ENCODE assay signal across 27 cellular contexts in the genomic region with DNA sequence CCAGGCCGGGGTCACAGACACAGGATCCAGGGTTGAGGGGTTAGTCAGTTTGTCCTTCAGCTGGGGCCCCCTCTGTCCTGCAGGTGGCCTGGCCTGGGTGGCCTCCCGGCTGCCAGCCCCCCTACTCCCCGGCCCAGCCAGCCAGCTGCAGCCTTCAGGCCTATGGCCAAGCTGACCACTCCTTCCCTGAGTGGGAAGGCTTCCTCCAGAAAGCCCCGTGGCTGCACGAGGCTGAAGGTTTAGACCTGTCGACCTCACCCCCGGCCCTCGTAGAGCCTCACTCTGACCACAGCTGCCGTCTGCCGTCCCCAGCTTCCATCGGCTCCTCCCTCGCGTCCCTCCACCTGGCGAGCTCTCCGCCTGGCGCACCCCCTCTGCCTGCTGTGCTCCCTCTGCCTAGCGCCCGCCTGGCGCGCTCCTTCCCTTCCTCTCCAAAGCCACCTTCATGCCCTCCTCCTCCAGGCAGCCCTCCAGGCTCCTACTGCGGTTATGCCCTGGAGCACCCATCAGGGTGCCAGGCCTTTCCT. TPM values are rescaled to one million over a fixed set of nuclear protein-coding genes. Genes with fewer than 3 reads are reported as not detected.
DNase-seq lines count a peak whose midpoint lies in the region; ATAC-seq and TF ChIP-seq lines count a peak whose summit lies in the region.
"Had no signal": no experiment of that assay in that cellular context is flagged by ENCODE, and none has a peak within 500 bp of the region (broad histone marks: within the 10 kb centered on the region; RNA-seq: fewer than 3 reads in every experiment).

No MANE protein-coding gene starts in this region.

- H3K9me3 ChIP-seq in BE2C, result no peaks in the 10 kb centered on the region
- H3K9me3 ChIP-seq in RWPE2 (ENCODE audit: severe bottlenecking), result no peaks in the 10 kb centered on the region
- peaks cover 6% of the 10 kb centered on the region for H3K9me3 ChIP-seq in left ventricle myocardium inferior (replicated peaks)
- no peaks in the 10 kb centered on the region for H3K9me3 ChIP-seq in osteoblast (ENCODE audit: low read depth, low read length)
- H3K9me3 ChIP-seq: esophagus muscularis mucosa, pancreas, sigmoid colon, uterus had no signal

- H2AFZ ChIP-seq in osteoblast (ENCODE audit: low read length), result no peak overlapping the region

- H3K4me3 ChIP-seq in BE2C (ENCODE audit: low read depth, low read length) (no peak overlapping the region), RWPE2 (ENCODE audit: severe bottlenecking) (no peak overlapping the region), left ventricle myocardium inferior (peak overlapping the region; percentile 50), osteoblast (ENCODE audit: insufficient read depth, low read length) (no peak overlapping the region)
- H3K4me3 ChIP-seq: esophagus muscularis mucosa, pancreas, sigmoid colon, uterus had no signal

- H4K20me1 ChIP-seq in osteoblast (ENCODE audit: insufficient read depth, low read length), result no peaks in the 10 kb centered on the region

- no peak overlapping the region for H3K4me2 ChIP-seq in osteoblast (ENCODE audit: insufficient read depth, low read length)

- DNase-seq in BE2C (peak; percentile 7), RWPE2 (ENCODE audit: low spot score) (peak; percentile 67), left ventricle myocardium inferior (peak; percentile 13), osteoblast (ENCODE audit: insufficient read length, low spot score, missing footprints) (peak; percentile 74), cortex of kidney (lab: John Stamatoyannopoulos, UW) (no peak), D341Med (ENCODE audit: low spot score) (no peak)
- DNase-seq: activated CD4-positive, alpha-beta T cell treated with anti-CD3 and anti-CD28 coated beads for 4 hours; activated CD8-positive, alpha-beta memory T cell treated with anti-CD3 and anti-CD28 coated beads, Interleukin-2, amount 10 ng/mL, durations not matched to agents 7 days and 5 days; activated naive CD8-positive, alpha-beta T cell treated with anti-CD3 and anti-CD28 coated beads, Interleukin-2, amount 10 ng/mL, durations not matched to agents 7 days and 5 days; CD4-positive, alpha-beta memory T cell; DMS53; effector memory CD4-positive, alpha-beta T cell; GF-D8; islet precursor cell; mesenchymal stem cell; naive B cell; NCI-H2029; NCI-H226; NCI-H748 treated with DMSO at 0.1 percent for 48 hours; sigmoid colon; stimulated activated CD8-positive, alpha-beta memory T cell treated with anti-CD3 and anti-CD28 coated beads, Interleukin-4, amount 100 ng/mL, for 48 hours; uterus had no signal

- no peaks in the 10 kb centered on the region for H3K27me3 ChIP-seq in BE2C
- H3K27me3 ChIP-seq in RWPE2 (ENCODE audit: insufficient read depth, poor library complexity, severe bottlenecking), result no peaks in the 10 kb centered on the region
- H3K27me3 ChIP-seq in left ventricle myocardium inferior (ENCODE audit: low read depth), result peaks cover 51% of the 10 kb centered on the region
- H3K27me3 ChIP-seq in osteoblast (ENCODE audit: insufficient read depth, low read length), result no peaks in the 10 kb centered on the region
- H3K27me3 ChIP-seq: pancreas, uterus had no signal

- H3K27ac ChIP-seq in RWPE2 (ENCODE audit: poor library complexity, severe bottlenecking) (no peak overlapping the region), left ventricle myocardium inferior (replicated peaks) (peak overlapping the region; percentile 38), osteoblast (ENCODE audit: low read depth, low read length) (no peak overlapping the region)
- H3K27ac ChIP-seq: esophagus muscularis mucosa, pancreas, sigmoid colon, uterus had no signal

- TF ChIP-seq CTCF in BE2C (IDR thresholded peaks at IDR 0.05; ENCODE audit: low read depth, low read length), result no peak
- TF ChIP-seq CTCF in RWPE2 (IDR thresholded peaks at IDR 0.05; ENCODE audit: poor library complexity, severe bottlenecking), result no peak
- TF ChIP-seq CTCF in left ventricle myocardium inferior (IDR thresholded peaks at IDR 0.05; ENCODE audit: borderline replicate concordance), result no peak
- TF ChIP-seq CTCF in osteoblast (IDR thresholded peaks at IDR 0.05; ENCODE audit: extremely low read depth, low read depth, low read length), result no peak

- H3K4me1 ChIP-seq in BE2C (no peaks in the 10 kb centered on the region; the same call in 1 of the 2 replicates), RWPE2 (ENCODE audit: insufficient read depth, poor library complexity, severe bottlenecking) (no peaks in the 10 kb centered on the region), left ventricle myocardium inferior (peaks cover 17% of the 10 kb centered on the region), osteoblast (ENCODE audit: insufficient read depth, low read length) (no peaks in the 10 kb centered on the region)
- H3K4me1 ChIP-seq: pancreas, sigmoid colon, uterus had no signal

- H3K79me2 ChIP-seq in osteoblast (ENCODE audit: insufficient read depth, low read length), result no peaks in the 10 kb centered on the region

- intact Hi-C loops in left ventricle myocardium inferior (cut with micrococcal nuclease), result no loop called here

- H3K36me3 ChIP-seq in BE2C (no peaks in the 10 kb centered on the region), RWPE2 (ENCODE audit: low read depth) (no peaks in the 10 kb centered on the region), left ventricle myocardium inferior (no peaks in the 10 kb centered on the region), osteoblast (ENCODE audit: insufficient read depth, low read length) (no peaks in the 10 kb centered on the region)
- H3K36me3 ChIP-seq: esophagus muscularis mucosa, pancreas, sigmoid colon, uterus had no signal

- ATAC-seq in RWPE2 (ENCODE audit: low read depth) (no peak), GM21423 (IDR thresholded peaks at IDR 0.05; ENCODE audit: unreplicated experiment) (no peak), GM21619 (IDR thresholded peaks at IDR 0.05; ENCODE audit: unreplicated experiment) (no peak)
- ATAC-seq: activated CD8-positive, alpha-beta memory T cell treated with anti-CD3 and anti-CD28 coated beads, Interleukin-2, amount 10 ng/mL, durations not matched to agents 7 days and 5 days; pancreas had no signal

RNA-seq across cellular contexts. Expression of a gene that starts 9.6 kb away (rescaled TPM):
- polyA plus RNA-seq in BE2C (2012; ENCODE audit: insufficient read depth, insufficient read length, low read depth), result not detected
- total RNA-seq in left ventricle myocardium inferior (not detected), osteoblast (not detected in 2 replicates)
- total RNA-seq: activated CD8-positive, alpha-beta memory T cell treated with anti-CD3 and anti-CD28 coated beads, Interleukin-2, amount 10 ng/mL, durations not matched to agents 7 days and 5 days; activated naive CD8-positive, alpha-beta T cell treated with anti-CD3 and anti-CD28 coated beads, Interleukin-2, amount 10 ng/mL, durations not matched to agents 7 days and 5 days; CD4-positive, alpha-beta memory T cell; frontal cortex; sigmoid colon had no signal

RNA-seq across cellular contexts. Expression of a gene that starts 23.1 kb away (rescaled TPM):
- not detected for polyA plus RNA-seq in BE2C (2012; ENCODE audit: insufficient read depth, insufficient read length, low read depth)
- total RNA-seq in left ventricle myocardium inferior (not detected), osteoblast (0.29 TPM in 1 of 2 replicates, not detected in the other)
- total RNA-seq: frontal cortex had no signal

RNA-seq across cellular contexts. Expression of a gene that starts 30.7 kb away (rescaled TPM):
- polyA plus RNA-seq in BE2C (2012; ENCODE audit: insufficient read depth, insufficient read length, low read depth), result 0.96 TPM
- 2.2 TPM for total RNA-seq in left ventricle myocardium inferior
- under 0.01 TPM in 1 of 2 replicates, not detected in the other for total RNA-seq in osteoblast
- total RNA-seq: frontal cortex had no signal

RNA-seq across cellular contexts. Expression of a gene that starts 48.5 kb away (rescaled TPM):
- polyA plus RNA-seq in BE2C (2012; ENCODE audit: insufficient read depth, insufficient read length, low read depth), result 404 TPM
- total RNA-seq in left ventricle myocardium inferior (114 TPM), osteoblast (136 and 151 TPM in 2 replicates)

RNA-seq across cellular contexts. Expression of a gene that starts 48.8 kb away (rescaled TPM):
- polyA plus RNA-seq in BE2C (2012; ENCODE audit: insufficient read depth, insufficient read length, low read depth), result 33.8 TPM
- 7.9 TPM for total RNA-seq in left ventricle myocardium inferior
- total RNA-seq in osteoblast, result 26.5 and 29.7 TPM in 2 replicates

Comparison
In these comparisons a context has a peak if more than half of its experiments do, and no peak if none do; other contexts are left out.
1. DNase-seq: peak in BE2C (single experiment), RWPE2 (single experiment), left ventricle myocardium inferior (single experiment) and osteoblast (single experiment); none in cortex of kidney (single experiment) and D341Med (single experiment).